In genomic region chr1:206921772-206922265, GRCh38 we compare ENCODE assay signal across 8 cellular contexts. TPM values are rescaled to one million over a fixed set of nuclear protein-coding genes. Genes with fewer than 3 reads are reported as not detected.
A peak's percentile ranks its signal among the peaks of the same experiment; 100 is the strongest.
DNase-seq lines count a peak whose midpoint lies in the region; ATAC-seq and TF ChIP-seq lines count a peak whose summit lies in the region.

A gene with protein sequence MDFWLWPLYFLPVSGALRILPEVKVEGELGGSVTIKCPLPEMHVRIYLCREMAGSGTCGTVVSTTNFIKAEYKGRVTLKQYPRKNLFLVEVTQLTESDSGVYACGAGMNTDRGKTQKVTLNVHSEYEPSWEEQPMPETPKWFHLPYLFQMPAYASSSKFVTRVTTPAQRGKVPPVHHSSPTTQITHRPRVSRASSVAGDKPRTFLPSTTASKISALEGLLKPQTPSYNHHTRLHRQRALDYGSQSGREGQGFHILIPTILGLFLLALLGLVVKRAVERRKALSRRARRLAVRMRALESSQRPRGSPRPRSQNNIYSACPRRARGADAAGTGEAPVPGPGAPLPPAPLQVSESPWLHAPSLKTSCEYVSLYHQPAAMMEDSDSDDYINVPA (minus strand): TSS chr1:206921941. CDS start chr1:206921854, 87 bp downstream.

- no peak within 1 kb of the TSS for H3K9ac ChIP-seq in smooth muscle cell (ENCODE audit: low read depth)

- no peak for TF ChIP-seq POLR2A in heart left ventricle (IDR thresholded peaks at IDR 0.05)
- TF ChIP-seq POLR2A in esophagus squamous epithelium (IDR thresholded peaks at IDR 0.05): peak in 2 of 4 donors; percentile 18 to 70
- peak in 2 of 4 donors; percentile 35 to 53 for TF ChIP-seq POLR2A in upper lobe of left lung (IDR thresholded peaks at IDR 0.05)

- WGBS in heart left ventricle, 4 donors: 49 to 65% (median 57%) methylated on average over 7 of the region's 7 CpGs
- WGBS in esophagus squamous epithelium, 2 donors: 43 to 55% methylated on average over 6 to 7 of the region's 7 CpGs
- 18 to 49% methylated on average over 7 of the region's 7 CpGs for WGBS in upper lobe of left lung, 2 donors
- WGBS in smooth muscle cell (ENCODE audit: low lambda C conversion rate): 83% methylated on average over 7 of the region's 7 CpGs

- H2AFZ ChIP-seq in smooth muscle cell (ENCODE audit: low read depth): no peak within 1 kb of the TSS

- H3K27me3 ChIP-seq in heart left ventricle: no peaks in the 10 kb centered on the region
- no peaks in the 10 kb centered on the region for H3K27me3 ChIP-seq in right atrium auricular region
- no peaks in the 10 kb centered on the region for H3K27me3 ChIP-seq in esophagus squamous epithelium
- no peaks in the 10 kb centered on the region for H3K27me3 ChIP-seq in upper lobe of left lung
- H3K27me3 ChIP-seq in smooth muscle cell (ENCODE audit: low read depth): peaks cover 11% of the 10 kb centered on the region

- H3K27ac ChIP-seq in heart left ventricle (peak within 1 kb of the TSS in 6 of 12 donors; percentile 39 to 84 (median 52)), right atrium auricular region (peak within 1 kb of the TSS in 1 of 2 donors; percentile 16), esophagus squamous epithelium (peak within 1 kb of the TSS; percentile 35 to 73 (median 60)), upper lobe of left lung (peak within 1 kb of the TSS; percentile 58 to 84 (median 77)), smooth muscle cell (ENCODE audit: low read depth) (no peak within 1 kb of the TSS)

- H3F3A ChIP-seq in smooth muscle cell (ENCODE audit: low read depth): no peaks in the 10 kb centered on the region

- H3K9me3 ChIP-seq in heart left ventricle: no peaks in the 10 kb centered on the region
- no peaks in the 10 kb centered on the region for H3K9me3 ChIP-seq in right atrium auricular region
- no peaks in the 10 kb centered on the region for H3K9me3 ChIP-seq in esophagus squamous epithelium
- no peaks in the 10 kb centered on the region for H3K9me3 ChIP-seq in upper lobe of left lung
- no peaks in the 10 kb centered on the region for H3K9me3 ChIP-seq in smooth muscle cell (replicated peaks; ENCODE audit: low read depth)

- H4K20me1 ChIP-seq in smooth muscle cell (ENCODE audit: low read depth): no peaks in the 10 kb centered on the region

- H3K36me3 ChIP-seq in heart left ventricle (no peaks in the 10 kb centered on the region), right atrium auricular region (no peaks in the 10 kb centered on the region), esophagus squamous epithelium (no peaks in the 10 kb centered on the region), upper lobe of left lung (no peaks in the 10 kb centered on the region), smooth muscle cell (ENCODE audit: low read depth) (no peaks in the 10 kb centered on the region)

- peaks cover 0 to 46% (median 1%) of the 10 kb centered on the region in 12 donors for H3K4me1 ChIP-seq in heart left ventricle
- H3K4me1 ChIP-seq in right atrium auricular region: peaks cover 0 to 4% of the 10 kb centered on the region in 2 donors
- peaks cover 0 to 9% (median 6%) of the 10 kb centered on the region in 3 donors for H3K4me1 ChIP-seq in esophagus squamous epithelium
- H3K4me1 ChIP-seq in upper lobe of left lung: peaks cover 5 to 29% (median 24%) of the 10 kb centered on the region in 4 donors
- no peaks in the 10 kb centered on the region for H3K4me1 ChIP-seq in smooth muscle cell (ENCODE audit: low read depth)

- H3K4me2 ChIP-seq in smooth muscle cell: no peak within 1 kb of the TSS

- intact Hi-C loops in heart left ventricle (cut with DNase I): no loop called here
- intact Hi-C loops in esophagus squamous epithelium (cut with DNase I): loop anchor here (5.0 kb wide), 1 partner anchor 55 kb away; no protein-coding TSS in a partner anchor

- peak in 2 of 5 donors; percentile 26 to 29 for DNase-seq in heart left ventricle
- no peak for DNase-seq in right atrium auricular region (ENCODE audit: low spot score)
- peak; percentile 82 for DNase-seq in RPMI8226
- no peak for DNase-seq in esophagus squamous epithelium (lab: John Stamatoyannopoulos, UW)
- DNase-seq in upper lobe of left lung: peak in 1 of 2 donors; percentile 72
- DNase-seq in cerebellar nuclear complex (lab: John Stamatoyannopoulos, UW): no peak
- no peak for DNase-seq in smooth muscle cell (lab: John Stamatoyannopoulos, UW; ENCODE audit: unreplicated experiment)
- DNase-seq in DMS 273 (lab: John Stamatoyannopoulos, UW; ENCODE audit: unreplicated experiment): no peak

- TF ChIP-seq CTCF in heart left ventricle (IDR thresholded peaks at IDR 0.05): no peak
- TF ChIP-seq CTCF in right atrium auricular region (IDR thresholded peaks at IDR 0.05): no peak
- no peak for TF ChIP-seq CTCF in esophagus squamous epithelium (IDR thresholded peaks at IDR 0.05)
- TF ChIP-seq CTCF in upper lobe of left lung (IDR thresholded peaks at IDR 0.05): no peak
- TF ChIP-seq CTCF in smooth muscle cell (IDR thresholded peaks at IDR 0.05; ENCODE audit: borderline replicate concordance, insufficient read depth, poor library complexity, severe bottlenecking): no peak

- no peaks in the 10 kb centered on the region for H3K79me2 ChIP-seq in smooth muscle cell (ENCODE audit: low read depth)

- TF ChIP-seq EP300 in upper lobe of left lung (IDR thresholded peaks at IDR 0.05): peak in 2 of 4 donors; percentile 18 to 75

- H3K4me3 ChIP-seq in heart left ventricle (peak within 1 kb of the TSS in 2 of 12 donors; percentile 25 to 53), right atrium auricular region (no peak within 1 kb of the TSS), esophagus squamous epithelium (peak within 1 kb of the TSS in 2 of 4 donors; percentile 28 to 42), upper lobe of left lung (peak within 1 kb of the TSS in 2 of 4 donors; percentile 27 to 35), smooth muscle cell (no peak within 1 kb of the TSS)

- ATAC-seq in heart left ventricle (peak in 3 of 4 donors; percentile 23 to 71 (median 28)), upper lobe of left lung (ENCODE audit: low FRiP score in 2 of 2) (peak; percentile 24 to 51)

RNA-seq across cellular contexts. Expression of the gene that starts here (rescaled TPM):
- 10 to 100 TPM in 1 of 9 donors, 1 to 10 TPM in 8; 1.3 to 16.3 (median 3.2) TPM for total RNA-seq in heart left ventricle
- 1 to 10 TPM in 1 of 2 donors, under 1 TPM in 1; 0.99 to 4.0 TPM for polyA plus RNA-seq in heart left ventricle
- total RNA-seq in right atrium auricular region: 1 to 10 TPM; 1.3 to 5.0 TPM
- total RNA-seq in esophagus squamous epithelium: 1 to 10 TPM in 1 of 4 donors, under 1 TPM in 2, not detected in 1; 0.88 to 4.2 (median 1.00) TPM
- total RNA-seq in upper lobe of left lung: 10 to 100 TPM in 1 of 6 donors, 1 to 10 TPM in 5; 4.3 to 13.6 (median 7.2) TPM
- not detected in 2 replicates for total RNA-seq in smooth muscle cell
- 1.6 and 4.0 TPM in 2 replicates for polyA plus RNA-seq in smooth muscle cell
